Comparison of ENCODE assay signal across 12 cellular contexts in genomic region chr2:28407976-28408690, GRCh38. TPM values are rescaled to one million over a fixed set of nuclear protein-coding genes. Genes with fewer than 3 reads are reported as not detected.
DNase-seq lines count a peak whose midpoint lies in the region; ATAC-seq and TF ChIP-seq lines count a peak whose summit lies in the region.
"Had no signal": no experiment of that assay in that cellular context is flagged by ENCODE, and none has a peak within 500 bp of the region (broad histone marks: within the 10 kb centered on the region; RNA-seq: fewer than 3 reads in every experiment).

No MANE protein-coding gene starts in this region.

- H3K4me3 Mint-ChIP-seq in stimulated activated naive CD8-positive, alpha-beta T cell treated with anti-CD3 and anti-CD28 coated beads, Interleukin-15, Interleukin-2, amounts not matched to agents 100 ng/mL and 50 ng/mL, for 24 hours: peak overlapping the region; percentile 39

- no peak for TF ChIP-seq CTCF in ascending aorta (IDR thresholded peaks at IDR 0.05)
- no peak for TF ChIP-seq CTCF in vagina (IDR thresholded peaks at IDR 0.05)

- no peak for DNase-seq in stimulated activated naive CD8-positive, alpha-beta T cell treated with anti-CD3 and anti-CD28 coated beads, Interleukin-15, Interleukin-2, amounts not matched to agents 100 U/mL and 50 U/mL, for 24 hours
- no peak for DNase-seq in ascending aorta (ENCODE audit: low spot score in 2 of 2)
- DNase-seq in vagina (ENCODE audit: extremely low spot score in 2 of 2): no peak
- no peak for DNase-seq in activated gamma-delta T cell (lab: John Stamatoyannopoulos, UW)
- no peak for DNase-seq in NCI-H1092 treated with DMSO at 0.1 percent for 48 hours (lab: John Stamatoyannopoulos, UW)
- DNase-seq: glutamatergic neuron, SHP77 treated with DMSO at 0.1 percent for 48 hours had no signal

- H3K27ac ChIP-seq in ascending aorta (peak overlapping the region; percentile 38 to 52), muscle layer of duodenum (ENCODE audit: low read length) (peak overlapping the region; percentile 15), vagina (peak overlapping the region; percentile 70)

- peaks cover 82% of the 10 kb centered on the region for H3K4me1 Mint-ChIP-seq in stimulated activated naive CD8-positive, alpha-beta T cell treated with anti-CD3 and anti-CD28 coated beads, Interleukin-15, Interleukin-2, amounts not matched to agents 100 ng/mL and 50 ng/mL, for 24 hours (ENCODE audit: low read depth)

- H3K4me1 ChIP-seq in ascending aorta (peaks cover 5 to 45% of the 10 kb centered on the region in 2 donors), muscle layer of duodenum (ENCODE audit: control insufficient read depth in 1 of 2, insufficient read depth in 2 of 2, low read length in 2 of 2) (peaks cover 14 to 28% of the 10 kb centered on the region in 2 donors), vagina (peaks cover 97% of the 10 kb centered on the region)

- H3K36me3 Mint-ChIP-seq in stimulated activated naive CD8-positive, alpha-beta T cell treated with anti-CD3 and anti-CD28 coated beads, Interleukin-15, Interleukin-2, amounts not matched to agents 100 ng/mL and 50 ng/mL, for 24 hours (ENCODE audit: low read depth): peaks cover 93% of the 10 kb centered on the region

- H3K27me3 ChIP-seq in ascending aorta (no peaks in the 10 kb centered on the region), muscle layer of duodenum (ENCODE audit: low read depth, low read length) (no peaks in the 10 kb centered on the region), vagina (no peaks in the 10 kb centered on the region)

- H3K27ac Mint-ChIP-seq in stimulated activated naive CD8-positive, alpha-beta T cell treated with anti-CD3 and anti-CD28 coated beads, Interleukin-15, Interleukin-2, amounts not matched to agents 100 ng/mL and 50 ng/mL, for 24 hours: peak overlapping the region; percentile 95

- no peak for TF ChIP-seq POLR2A in vagina (IDR thresholded peaks at IDR 0.05)

- peaks cover 100% of the 10 kb centered on the region in 2 donors for H3K36me3 ChIP-seq in ascending aorta
- peaks cover 93 to 100% of the 10 kb centered on the region in 2 donors for H3K36me3 ChIP-seq in muscle layer of duodenum (ENCODE audit: control insufficient read depth in 1 of 2, insufficient read depth in 2 of 2, low read length in 2 of 2)
- peaks cover 9 to 99% of the 10 kb centered on the region in 2 donors for H3K36me3 ChIP-seq in vagina

- no peaks in the 10 kb centered on the region for H3K9me3 ChIP-seq in ascending aorta
- no peaks in the 10 kb centered on the region for H3K9me3 ChIP-seq in muscle layer of duodenum (ENCODE audit: control insufficient read depth in 1 of 2, low read length in 2 of 2)
- H3K9me3 ChIP-seq in vagina: no peaks in the 10 kb centered on the region

- intact Hi-C loops in ascending aorta (cut with DNase I) (no loop called here), vagina (cut with DNase I) (loop anchor here (5.0 kb wide), 1 partner anchor 39 kb away; no protein-coding TSS in a partner anchor)

- ATAC-seq in stimulated activated naive CD8-positive, alpha-beta T cell treated with anti-CD3 and anti-CD28 coated beads, Interleukin-15, Interleukin-2, amounts not matched to agents 100 U/mL and 50 U/mL, for 24 hours: no peak
- no peak for ATAC-seq in HG03097 (IDR thresholded peaks at IDR 0.05; ENCODE audit: low FRiP score, unreplicated experiment)
- ATAC-seq: GM12878 had no signal

- H3K9me3 Mint-ChIP-seq in stimulated activated naive CD8-positive, alpha-beta T cell treated with anti-CD3 and anti-CD28 coated beads, Interleukin-15, Interleukin-2, amounts not matched to agents 100 ng/mL and 50 ng/mL, for 24 hours: no peaks in the 10 kb centered on the region

- no peak overlapping the region for H3K4me3 ChIP-seq in ascending aorta
- no peak overlapping the region for H3K4me3 ChIP-seq in muscle layer of duodenum (ENCODE audit: low read depth in 1 of 2, low read length in 2 of 2)
- no peak overlapping the region for H3K4me3 ChIP-seq in vagina
- H3K4me3 ChIP-seq: coronary artery, GM12878 had no signal

- no peaks in the 10 kb centered on the region for H3K27me3 Mint-ChIP-seq in stimulated activated naive CD8-positive, alpha-beta T cell treated with anti-CD3 and anti-CD28 coated beads, Interleukin-15, Interleukin-2, amounts not matched to agents 100 ng/mL and 50 ng/mL, for 24 hours

RNA-seq across cellular contexts. Expression of gene FOSL2, which starts 15.5 kb away (rescaled TPM):
- total RNA-seq in ascending aorta: 185 TPM
- 213 TPM for total RNA-seq in vagina

Comparison
In these comparisons a context has a peak if more than half of its experiments do, and no peak if none do; other contexts are left out.
1. H3K27ac ChIP-seq: peak in every context shown above with its lines; median percentile 70 in vagina; 45 in ascending aorta; 15 in muscle layer of duodenum.